ENCODE assay signal across 8 cellular contexts in genomic region chr2:195659114-195659513, GRCh38. TPM values are rescaled to one million over a fixed set of nuclear protein-coding genes. Genes with fewer than 3 reads are reported as not detected.
A peak's percentile ranks its signal among the peaks of the same experiment; 100 is the strongest.
DNase-seq lines count a peak whose midpoint lies in the region; ATAC-seq and TF ChIP-seq lines count a peak whose summit lies in the region.

No MANE protein-coding gene starts in this region.

- H3K36me3 ChIP-seq in DND-41 (ENCODE audit: insufficient read depth, low read length) = peaks cover 27% of the 10 kb centered on the region
- peaks cover 16% of the 10 kb centered on the region for H3K36me3 ChIP-seq in MG63

- ATAC-seq in DND-41 (ENCODE audit: insufficient read depth, low read depth) = peak; percentile 8; the same call in 2 of the 3 replicates
- peak; percentile 43 for ATAC-seq in memory B cell (ENCODE audit: low read depth)
- ATAC-seq in HG03565 (IDR thresholded peaks at IDR 0.05; ENCODE audit: unreplicated experiment) = no peak
- no peak for ATAC-seq in HG02973 (IDR thresholded peaks at IDR 0.05; ENCODE audit: unreplicated experiment)
- ATAC-seq in GM18870 (IDR thresholded peaks at IDR 0.05; ENCODE audit: unreplicated experiment) = no peak

- peaks cover 10% of the 10 kb centered on the region for H3K36me3 Mint-ChIP-seq in memory B cell

- H3K4me3 Mint-ChIP-seq in memory B cell = peak overlapping the region; percentile 98

- peak overlapping the region; percentile 62 for H3K4me2 ChIP-seq in DND-41 (ENCODE audit: insufficient read depth, low read length)

- H2AFZ ChIP-seq in DND-41 (ENCODE audit: low read depth, low read length) = no peak overlapping the region

- H3K27ac Mint-ChIP-seq in memory B cell = peak overlapping the region; percentile 100

- peaks cover 56% of the 10 kb centered on the region for H3K4me1 ChIP-seq in DND-41 (ENCODE audit: insufficient read depth, low read length)

- H4K20me1 ChIP-seq in DND-41 (ENCODE audit: insufficient read depth, low read length) = no peaks in the 10 kb centered on the region

- no peak for TF ChIP-seq CTCF in DND-41 (IDR thresholded peaks at IDR 0.05; ENCODE audit: borderline replicate concordance, extremely low read depth, low read length, poor library complexity, severe bottlenecking)

- peak; percentile 20 for DNase-seq in DND-41
- DNase-seq in MG63 = no peak
- peak; percentile 10 for DNase-seq in astrocyte of the hippocampus (ENCODE audit: low read depth, low spot score)
- DNase-seq in memory B cell (ENCODE audit: low spot score in 2 of 2) = peak in 1 of 2 donors; percentile 42
- DNase-seq in GDM1 (lab: John Stamatoyannopoulos, UW) = no peak

- H3K4me1 Mint-ChIP-seq in memory B cell = peaks cover 23% of the 10 kb centered on the region

- no peaks in the 10 kb centered on the region for H3K27me3 Mint-ChIP-seq in memory B cell

- H3K27me3 ChIP-seq in DND-41 (ENCODE audit: insufficient read depth, low read length, poor library complexity) (no peaks in the 10 kb centered on the region), MG63 (no peaks in the 10 kb centered on the region)

- H3K9me3 ChIP-seq in DND-41 (ENCODE audit: insufficient read depth, low read length, severe bottlenecking) (no peaks in the 10 kb centered on the region), MG63 (no peaks in the 10 kb centered on the region)

- H3K79me2 ChIP-seq in DND-41 (ENCODE audit: insufficient read depth, low read length) = peaks cover 82% of the 10 kb centered on the region

- peak overlapping the region; percentile 96 for H3K27ac ChIP-seq in DND-41 (ENCODE audit: low read length)

- H3K4me3 ChIP-seq in DND-41 (ENCODE audit: low read depth in 1 of 2, low read length in 2 of 2) = peak overlapping the region; percentile 60 to 90
- H3K4me3 ChIP-seq in MG63 = peak overlapping the region; percentile 98

- peak overlapping the region; percentile 100 for H3K9ac ChIP-seq in DND-41 (ENCODE audit: low read depth, low read length)

- no peaks in the 10 kb centered on the region for H3K9me3 Mint-ChIP-seq in memory B cell

RNA-seq across cellular contexts. Expression of gene SLC39A10, which starts 2.1 kb away (rescaled TPM):
- 22.7 and 26.0 TPM in 2 replicates for total RNA-seq in MG63 (2014; rRNA removed; shearing (Covaris generic); ENCODE audit: low replicate concordance)

Comparison
In these comparisons a context has a peak if more than half of its experiments do, and no peak if none do; other contexts are left out.
1. ATAC-seq: peak in DND-41 (single experiment) and memory B cell (single experiment); none in HG03565 (single experiment), HG02973 (single experiment) and GM18870 (single experiment).
2. DNase-seq: peak in DND-41 (single experiment) and astrocyte of the hippocampus (single experiment); none in MG63 (single experiment) and GDM1 (single experiment).